In genomic region chr7:118476036-118476435, GRCh38 we compare ENCODE assay signal across 25 cellular contexts.
"Had no signal": no experiment of that assay in that cellular context is flagged by ENCODE, and none has a peak within 500 bp of the region (broad histone marks: within the 10 kb centered on the region; RNA-seq: fewer than 3 reads in every experiment).

No MANE protein-coding gene starts in this region.

- H3K4me1 ChIP-seq: esophagus squamous epithelium, foreskin keratinocyte, gastroesophageal sphincter, heart right ventricle, left lung, lower lobe of right lung had no signal

- FAIRE-seq: colon, frontal cortex, islet of Langerhans, keratinocyte had no signal

- H3K9me3 ChIP-seq: esophagus squamous epithelium, gastroesophageal sphincter, lower lobe of right lung had no signal

- H3K27me3 ChIP-seq: dorsolateral prefrontal cortex, esophagus squamous epithelium, foreskin keratinocyte, gastroesophageal sphincter, heart right ventricle, left lung had no signal

- H3K4me3 ChIP-seq: coronary artery, dorsolateral prefrontal cortex, esophagus squamous epithelium, gastroesophageal sphincter, heart right ventricle, left lung, lower lobe of right lung, mucosa of descending colon had no signal

- H3K36me3 ChIP-seq: esophagus squamous epithelium, gastroesophageal sphincter, heart right ventricle, left lung, lower lobe of right lung had no signal

- DNase-seq: dermis blood vessel endothelial cell; dorsolateral prefrontal cortex; effector CD4-positive, alpha-beta T cell; effector memory CD4-positive, alpha-beta T cell; erythroblast; esophagus squamous epithelium; foreskin keratinocyte; heart right ventricle; hippocampal formation; left cardiac atrium; left lung; left ventricle myocardium superior; lower lobe of right lung; mesenchymal stem cell; mucosa of descending colon; naive B cell; naive thymus-derived CD8-positive, alpha-beta T cell had no signal

- H3K27ac ChIP-seq: coronary artery, epithelial cell of prostate, esophagus squamous epithelium, foreskin keratinocyte, gastroesophageal sphincter, heart right ventricle, left lung, lower lobe of right lung had no signal

- ATAC-seq: esophagus mucosa; foreskin keratinocyte; gastroesophageal sphincter; heart right ventricle; left cardiac atrium; left lung; left ventricle myocardium superior; lower lobe of right lung; mucosa of descending colon; naive thymus-derived CD8-positive, alpha-beta T cell had no signal
